Comparison of ENCODE assay signal across 20 cellular contexts in the genomic region with DNA sequence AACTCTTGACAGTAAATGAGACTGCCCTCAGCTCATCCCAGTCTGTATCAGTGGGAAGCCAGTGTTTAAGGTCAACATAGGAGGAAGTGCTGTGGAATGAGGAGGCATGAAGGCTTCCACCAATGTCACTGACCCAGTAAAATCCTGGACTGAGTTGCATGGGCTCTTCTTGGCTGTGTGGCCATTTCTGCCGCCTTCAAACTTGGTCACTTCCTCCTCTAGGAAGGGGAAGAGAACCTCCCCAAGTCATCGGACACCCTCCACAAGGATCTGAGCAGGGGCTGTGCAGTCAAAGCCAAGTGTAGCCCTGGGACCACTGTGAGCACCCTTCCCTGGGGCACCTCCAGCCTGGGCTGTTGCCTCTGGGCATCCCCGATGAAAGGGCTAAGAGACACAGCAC. TPM values are rescaled to one million over a fixed set of nuclear protein-coding genes. Genes with fewer than 3 reads are reported as not detected.
A peak's percentile ranks its signal among the peaks of the same experiment; 100 is the strongest.
DNase-seq lines count a peak whose midpoint lies in the region; ATAC-seq and TF ChIP-seq lines count a peak whose summit lies in the region.
"Had no signal": no experiment of that assay in that cellular context is flagged by ENCODE, and none has a peak within 500 bp of the region (broad histone marks: within the 10 kb centered on the region; RNA-seq: fewer than 3 reads in every experiment).

No MANE protein-coding gene starts in this region.

- no peaks in the 10 kb centered on the region for H3K9me3 ChIP-seq in T-helper 17 cell (ENCODE audit: control insufficient read depth, low read length, poor library complexity, severe bottlenecking)
- H3K9me3 ChIP-seq: SK-N-SH, vagina had no signal

- H3K9me3 Mint-ChIP-seq in activated CD8-positive, alpha-beta memory T cell treated with anti-CD3 and anti-CD28 coated beads, Interleukin-2, amount 10 ng/mL, durations not matched to agents 7 days and 5 days (ENCODE audit: low read depth) = peaks cover 2% of the 10 kb centered on the region
- H3K9me3 Mint-ChIP-seq in endothelial cell (ENCODE audit: unreplicated experiment) = peaks cover 4% of the 10 kb centered on the region
- no peaks in the 10 kb centered on the region for H3K9me3 Mint-ChIP-seq in stimulated activated effector memory CD8-positive, alpha-beta T cell treated with anti-CD3 and anti-CD28 coated beads, Interleukin-12 subunit alpha, Interleukin-12 subunit beta, amount 100 ng/mL, for 72 hours
- H3K9me3 Mint-ChIP-seq: neural crest cell had no signal

- H3K27me3 Mint-ChIP-seq in activated CD8-positive, alpha-beta memory T cell treated with anti-CD3 and anti-CD28 coated beads, Interleukin-2, amount 10 ng/mL, durations not matched to agents 7 days and 5 days = no peaks in the 10 kb centered on the region
- no peaks in the 10 kb centered on the region for H3K27me3 Mint-ChIP-seq in T-helper 17 cell
- peaks cover 12% of the 10 kb centered on the region for H3K27me3 Mint-ChIP-seq in endothelial cell (ENCODE audit: unreplicated experiment)

- no peak for ATAC-seq in activated CD8-positive, alpha-beta memory T cell treated with anti-CD3 and anti-CD28 coated beads, Interleukin-2, amount 10 ng/mL, durations not matched to agents 7 days and 5 days
- ATAC-seq in T-helper 17 cell = no peak
- ATAC-seq in stimulated activated effector memory CD8-positive, alpha-beta T cell treated with anti-CD3 and anti-CD28 coated beads, Interleukin-12 subunit alpha, Interleukin-12 subunit beta, amount 100 ng/mL, for 72 hours = no peak
- ATAC-seq: activated naive CD4-positive, alpha-beta T cell treated with anti-CD3 and anti-CD28 coated beads, Interleukin-2, amount 50 U/mL, for 72 hours; HCT116; Panc1 had no signal

- peak overlapping the region; percentile 98 for H3K27ac Mint-ChIP-seq in activated CD8-positive, alpha-beta memory T cell treated with anti-CD3 and anti-CD28 coated beads, Interleukin-2, amount 10 ng/mL, durations not matched to agents 7 days and 5 days
- H3K27ac Mint-ChIP-seq in T-helper 17 cell (peak overlapping the region; percentile 100), endothelial cell (ENCODE audit: unreplicated experiment) (peak overlapping the region; percentile 77)
- peak overlapping the region; percentile 95 for H3K27ac Mint-ChIP-seq in stimulated activated effector memory CD8-positive, alpha-beta T cell treated with anti-CD3 and anti-CD28 coated beads, Interleukin-12 subunit alpha, Interleukin-12 subunit beta, amount 100 ng/mL, for 72 hours

- no peak for DNase-seq in activated CD8-positive, alpha-beta memory T cell treated with anti-CD3 and anti-CD28 coated beads, Interleukin-2, amount 10 ng/mL, durations not matched to agents 7 days and 5 days
- DNase-seq in activated CD8-positive, alpha-beta memory T cell treated with anti-CD3 and anti-CD28 coated beads, Interleukin-2, amount 50 U/mL, for 4 hours = no peak
- no peak for DNase-seq in T-helper 17 cell
- no peak for DNase-seq in endothelial cell (ENCODE audit: low spot score)
- DNase-seq in stimulated activated effector memory CD8-positive, alpha-beta T cell treated with anti-CD3 and anti-CD28 coated beads, Interleukin-12 subunit alpha, Interleukin-12 subunit beta, amount 100 ng/mL, for 72 hours (ENCODE audit: low spot score in 2 of 2) = no peak
- DNase-seq in T-helper 9 cell = no peak
- DNase-seq in AG08395 (ENCODE audit: low spot score) = no peak
- no peak for DNase-seq in COR-L47 (lab: John Stamatoyannopoulos, UW)
- DNase-seq: ACHN; EL; mammary epithelial cell; NCI-H146; NCI-H2227 treated with DMSO at 0.1 percent for 48 hours; SK-N-SH; stimulated activated naive CD4-positive, alpha-beta T cell treated with Interleukin-2 at 50 U/mL for 16 hours had no signal

- H3K4me1 Mint-ChIP-seq in activated CD8-positive, alpha-beta memory T cell treated with anti-CD3 and anti-CD28 coated beads, Interleukin-2, amount 10 ng/mL, durations not matched to agents 7 days and 5 days = peaks cover 70% of the 10 kb centered on the region
- H3K4me1 Mint-ChIP-seq in T-helper 17 cell = peaks cover 50% of the 10 kb centered on the region
- peaks cover 33% of the 10 kb centered on the region for H3K4me1 Mint-ChIP-seq in endothelial cell (ENCODE audit: unreplicated experiment)
- peaks cover 82% of the 10 kb centered on the region for H3K4me1 Mint-ChIP-seq in stimulated activated effector memory CD8-positive, alpha-beta T cell treated with anti-CD3 and anti-CD28 coated beads, Interleukin-12 subunit alpha, Interleukin-12 subunit beta, amount 100 ng/mL, for 72 hours
- H3K4me1 Mint-ChIP-seq: neural crest cell had no signal

- no peak for TF ChIP-seq CTCF in endothelial cell (IDR thresholded peaks at IDR 0.05; ENCODE audit: unreplicated experiment)

- CTCF ChIA-PET in activated CD8-positive, alpha-beta memory T cell treated with anti-CD3 and anti-CD28 coated beads, Interleukin-2, amount 10 ng/mL, durations not matched to agents 7 days and 5 days (lab: Charles Lee) = interaction anchor here (1.3 kb wide), 1 partner anchor 55 kb away, joined by 3 read pairs; no protein-coding TSS in a partner anchor

- H3K36me3 Mint-ChIP-seq in activated CD8-positive, alpha-beta memory T cell treated with anti-CD3 and anti-CD28 coated beads, Interleukin-2, amount 10 ng/mL, durations not matched to agents 7 days and 5 days = peaks cover 63% of the 10 kb centered on the region
- peaks cover 7% of the 10 kb centered on the region for H3K36me3 Mint-ChIP-seq in T-helper 17 cell (ENCODE audit: low read depth)
- peaks cover 44% of the 10 kb centered on the region for H3K36me3 Mint-ChIP-seq in endothelial cell (ENCODE audit: low read depth, unreplicated experiment)
- peaks cover 82% of the 10 kb centered on the region for H3K36me3 Mint-ChIP-seq in stimulated activated effector memory CD8-positive, alpha-beta T cell treated with anti-CD3 and anti-CD28 coated beads, Interleukin-12 subunit alpha, Interleukin-12 subunit beta, amount 100 ng/mL, for 72 hours

- H3K4me3 Mint-ChIP-seq in activated CD8-positive, alpha-beta memory T cell treated with anti-CD3 and anti-CD28 coated beads, Interleukin-2, amount 10 ng/mL, durations not matched to agents 7 days and 5 days = no peak overlapping the region
- H3K4me3 Mint-ChIP-seq in T-helper 17 cell (peak overlapping the region; percentile 8), endothelial cell (ENCODE audit: unreplicated experiment) (peak overlapping the region; percentile 73)
- H3K4me3 Mint-ChIP-seq in stimulated activated effector memory CD8-positive, alpha-beta T cell treated with anti-CD3 and anti-CD28 coated beads, Interleukin-12 subunit alpha, Interleukin-12 subunit beta, amount 100 ng/mL, for 72 hours = peak overlapping the region; percentile 71
- H3K4me3 Mint-ChIP-seq: neural crest cell had no signal

RNA-seq across cellular contexts. Expression of gene GPR68, which starts 11.9 kb away (rescaled TPM):
- 10 to 100 TPM; 44.5 to 48.0 TPM for total RNA-seq in activated CD8-positive, alpha-beta memory T cell treated with anti-CD3 and anti-CD28 coated beads, Interleukin-2, amount 10 ng/mL, durations not matched to agents 7 days and 5 days
- total RNA-seq in T-helper 17 cell (10 to 100 TPM in 1 of 2 donors, 1 to 10 TPM in 1; 7.6 to 12.4 TPM), endothelial cell (ENCODE audit: unreplicated experiment) (5.4 TPM)
